Comparison of ENCODE assay signal across 8 cellular contexts in genomic region chr2:142989276-142990204, GRCh38.
DNase-seq lines count a peak whose midpoint lies in the region; ATAC-seq and TF ChIP-seq lines count a peak whose summit lies in the region.

No MANE protein-coding gene starts in this region.

- H3K36me3 ChIP-seq in spleen: no peaks in the 10 kb centered on the region

- peak; percentile 74 for ATAC-seq in HG03565 (IDR thresholded peaks at IDR 0.05; ENCODE audit: unreplicated experiment)
- no peak for ATAC-seq in sciatic nerve

- no peak overlapping the region for H3K27ac ChIP-seq in spleen

- no peaks in the 10 kb centered on the region for H3K27me3 ChIP-seq in spleen (replicated peaks in 1 of 7)

- H3K4me1 ChIP-seq in spleen: peaks cover 0 to 12% (median 5%) of the 10 kb centered on the region in 6 donors

- WGBS in spleen, 5 donors: 31 to 50% (median 38%) methylated on average over 5 of the region's 5 CpGs

- in situ Hi-C loops in G401 (cut with HindIII; ENCODE audit: low sequenced_read_pairs): no loop called here

- intact Hi-C loops in spleen (cut with DNase I; ENCODE audit: low total_unique reads) (loop anchor here (10.0 kb wide), 1 partner anchor 305 kb away; no protein-coding TSS in a partner anchor), sciatic nerve (cut with DNase I) (loop anchor here (5.0 kb wide), 1 partner anchor 702 kb away; no protein-coding TSS in a partner anchor)

- no peak for TF ChIP-seq POLR2A in spleen (IDR thresholded peaks at IDR 0.05)

- H3K4me3 ChIP-seq in spleen: no peak overlapping the region

- no peaks in the 10 kb centered on the region for H3K9me3 ChIP-seq in spleen

- peak; percentile 22 for DNase-seq in G401 (ENCODE audit: low spot score)
- DNase-seq in GM20000 (ENCODE audit: low spot score): peak; percentile 47
- DNase-seq in RKO (ENCODE audit: low spot score): peak; percentile 72
- peak; percentile 77 for DNase-seq in fibroblast of peridontal ligament (ENCODE audit: extremely low read depth)
- no peak for DNase-seq in spleen
- no peak for DNase-seq in sciatic nerve (ENCODE audit: low spot score)
- no peak for DNase-seq in NK-92 treated with Interleukin-12 subunit alpha and Interleukin-12 subunit beta, amount 100 ng/mL, for 24 hours (lab: John Stamatoyannopoulos, UW)

- TF ChIP-seq CTCF in GM20000 (IDR thresholded peaks at IDR 0.05; ENCODE audit: extremely low read depth, missing control alignments) (no peak), spleen (IDR thresholded peaks at IDR 0.05 in 8 of 11, conservative IDR thresholded peaks at IDR 0.05 in 3 of 11) (peak in 7 of 11 experiments; percentile 21 to 47 (median 37))

Comparison
In these comparisons a context has a peak if more than half of its experiments do, and no peak if none do; other contexts are left out.
1. DNase-seq: peak in G401 (single experiment), GM20000 (single experiment), RKO (single experiment) and fibroblast of peridontal ligament (single experiment); none in spleen (single experiment), sciatic nerve (single experiment) and NK-92 treated with Interleukin-12 subunit alpha and Interleukin-12 subunit beta, amount 100 ng/mL, for 24 hours (single experiment).